In genomic region chr7:25125137-25125946, GRCh38 we compare ENCODE assay signal across 1 cellular context.
TF ChIP-seq lines count a peak whose summit lies in the region.

TSS of gene CYCS (minus strand) at chr7:25125260. CDS start at chr7:25124119, 1,141 bp downstream.

TF ChIP-seq in GM23338, 12 proteins besides CTCF, POLR2A, EP300 and RAD21 (continued from another document):
- TF ChIP-seq, protein P1, sequence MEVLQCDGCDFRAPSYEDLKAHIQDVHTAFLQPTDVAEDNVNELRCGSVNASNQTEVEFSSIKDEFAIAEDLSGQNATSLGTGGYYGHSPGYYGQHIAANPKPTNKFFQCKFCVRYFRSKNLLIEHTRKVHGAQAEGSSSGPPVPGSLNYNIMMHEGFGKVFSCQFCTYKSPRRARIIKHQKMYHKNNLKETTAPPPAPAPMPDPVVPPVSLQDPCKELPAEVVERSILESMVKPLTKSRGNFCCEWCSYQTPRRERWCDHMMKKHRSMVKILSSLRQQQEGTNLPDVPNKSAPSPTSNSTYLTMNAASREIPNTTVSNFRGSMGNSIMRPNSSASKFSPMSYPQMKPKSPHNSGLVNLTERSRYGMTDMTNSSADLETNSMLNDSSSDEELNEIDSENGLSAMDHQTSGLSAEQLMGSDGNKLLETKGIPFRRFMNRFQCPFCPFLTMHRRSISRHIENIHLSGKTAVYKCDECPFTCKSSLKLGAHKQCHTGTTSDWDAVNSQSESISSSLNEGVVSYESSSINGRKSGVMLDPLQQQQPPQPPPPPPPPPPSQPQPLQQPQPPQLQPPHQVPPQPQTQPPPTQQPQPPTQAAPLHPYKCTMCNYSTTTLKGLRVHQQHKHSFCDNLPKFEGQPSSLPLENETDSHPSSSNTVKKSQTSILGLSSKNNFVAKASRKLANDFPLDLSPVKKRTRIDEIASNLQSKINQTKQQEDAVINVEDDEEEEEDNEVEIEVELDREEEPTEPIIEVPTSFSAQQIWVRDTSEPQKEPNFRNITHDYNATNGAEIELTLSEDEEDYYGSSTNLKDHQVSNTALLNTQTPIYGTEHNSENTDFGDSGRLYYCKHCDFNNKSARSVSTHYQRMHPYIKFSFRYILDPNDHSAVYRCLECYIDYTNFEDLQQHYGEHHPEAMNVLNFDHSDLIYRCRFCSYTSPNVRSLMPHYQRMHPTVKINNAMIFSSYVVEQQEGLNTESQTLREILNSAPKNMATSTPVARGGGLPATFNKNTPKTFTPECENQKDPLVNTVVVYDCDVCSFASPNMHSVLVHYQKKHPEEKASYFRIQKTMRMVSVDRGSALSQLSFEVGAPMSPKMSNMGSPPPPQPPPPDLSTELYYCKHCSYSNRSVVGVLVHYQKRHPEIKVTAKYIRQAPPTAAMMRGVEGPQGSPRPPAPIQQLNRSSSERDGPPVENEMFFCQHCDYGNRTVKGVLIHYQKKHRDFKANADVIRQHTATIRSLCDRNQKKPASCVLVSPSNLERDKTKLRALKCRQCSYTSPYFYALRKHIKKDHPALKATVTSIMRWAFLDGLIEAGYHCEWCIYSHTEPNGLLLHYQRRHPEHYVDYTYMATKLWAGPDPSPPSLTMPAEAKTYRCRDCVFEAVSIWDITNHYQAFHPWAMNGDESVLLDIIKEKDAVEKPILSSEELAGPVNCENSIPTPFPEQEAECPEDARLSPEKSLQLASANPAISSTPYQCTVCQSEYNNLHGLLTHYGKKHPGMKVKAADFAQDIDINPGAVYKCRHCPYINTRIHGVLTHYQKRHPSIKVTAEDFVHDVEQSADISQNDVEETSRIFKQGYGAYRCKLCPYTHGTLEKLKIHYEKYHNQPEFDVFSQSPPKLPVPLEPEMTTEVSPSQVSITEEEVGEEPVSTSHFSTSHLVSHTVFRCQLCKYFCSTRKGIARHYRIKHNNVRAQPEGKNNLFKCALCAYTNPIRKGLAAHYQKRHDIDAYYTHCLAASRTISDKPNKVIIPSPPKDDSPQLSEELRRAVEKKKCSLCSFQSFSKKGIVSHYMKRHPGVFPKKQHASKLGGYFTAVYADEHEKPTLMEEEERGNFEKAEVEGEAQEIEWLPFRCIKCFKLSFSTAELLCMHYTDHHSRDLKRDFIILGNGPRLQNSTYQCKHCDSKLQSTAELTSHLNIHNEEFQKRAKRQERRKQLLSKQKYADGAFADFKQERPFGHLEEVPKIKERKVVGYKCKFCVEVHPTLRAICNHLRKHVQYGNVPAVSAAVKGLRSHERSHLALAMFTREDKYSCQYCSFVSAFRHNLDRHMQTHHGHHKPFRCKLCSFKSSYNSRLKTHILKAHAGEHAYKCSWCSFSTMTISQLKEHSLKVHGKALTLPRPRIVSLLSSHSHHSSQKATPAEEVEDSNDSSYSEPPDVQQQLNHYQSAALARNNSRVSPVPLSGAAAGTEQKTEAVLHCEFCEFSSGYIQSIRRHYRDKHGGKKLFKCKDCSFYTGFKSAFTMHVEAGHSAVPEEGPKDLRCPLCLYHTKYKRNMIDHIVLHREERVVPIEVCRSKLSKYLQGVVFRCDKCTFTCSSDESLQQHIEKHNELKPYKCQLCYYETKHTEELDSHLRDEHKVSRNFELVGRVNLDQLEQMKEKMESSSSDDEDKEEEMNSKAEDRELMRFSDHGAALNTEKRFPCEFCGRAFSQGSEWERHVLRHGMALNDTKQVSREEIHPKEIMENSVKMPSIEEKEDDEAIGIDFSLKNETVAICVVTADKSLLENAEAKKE (CRISPR knock-in tag; IDR thresholded peaks at IDR 0.05), result no peak
- TF ChIP-seq EZH2 (IDR thresholded peaks at IDR 0.05; ENCODE audit: low read depth, unreplicated experiment) (no peak), POLR2AphosphoS5 (IDR thresholded peaks at IDR 0.05; ENCODE audit: low read depth) (peak; percentile 96), CREB1 (CRISPR knock-in tag; IDR thresholded peaks at IDR 0.05; ENCODE audit: low read depth) (peak; percentile 97), REST (IDR thresholded peaks at IDR 0.05; ENCODE audit: unreplicated experiment) (peak; percentile 16), ZNF114 (CRISPR knock-in tag; IDR thresholded peaks at IDR 0.05) (no peak), JUNB (IDR thresholded peaks at IDR 0.05; ENCODE audit: unreplicated experiment) (no peak), STAT1 (IDR thresholded peaks at IDR 0.05; ENCODE audit: unreplicated experiment) (no peak), ETS1 (IDR thresholded peaks at IDR 0.05) (peak; percentile 87), ZNF331 (CRISPR knock-in tag; IDR thresholded peaks at IDR 0.05; ENCODE audit: low read depth) (no peak)
